Comparison of ENCODE assay signal across 8 cellular contexts in the genomic region with DNA sequence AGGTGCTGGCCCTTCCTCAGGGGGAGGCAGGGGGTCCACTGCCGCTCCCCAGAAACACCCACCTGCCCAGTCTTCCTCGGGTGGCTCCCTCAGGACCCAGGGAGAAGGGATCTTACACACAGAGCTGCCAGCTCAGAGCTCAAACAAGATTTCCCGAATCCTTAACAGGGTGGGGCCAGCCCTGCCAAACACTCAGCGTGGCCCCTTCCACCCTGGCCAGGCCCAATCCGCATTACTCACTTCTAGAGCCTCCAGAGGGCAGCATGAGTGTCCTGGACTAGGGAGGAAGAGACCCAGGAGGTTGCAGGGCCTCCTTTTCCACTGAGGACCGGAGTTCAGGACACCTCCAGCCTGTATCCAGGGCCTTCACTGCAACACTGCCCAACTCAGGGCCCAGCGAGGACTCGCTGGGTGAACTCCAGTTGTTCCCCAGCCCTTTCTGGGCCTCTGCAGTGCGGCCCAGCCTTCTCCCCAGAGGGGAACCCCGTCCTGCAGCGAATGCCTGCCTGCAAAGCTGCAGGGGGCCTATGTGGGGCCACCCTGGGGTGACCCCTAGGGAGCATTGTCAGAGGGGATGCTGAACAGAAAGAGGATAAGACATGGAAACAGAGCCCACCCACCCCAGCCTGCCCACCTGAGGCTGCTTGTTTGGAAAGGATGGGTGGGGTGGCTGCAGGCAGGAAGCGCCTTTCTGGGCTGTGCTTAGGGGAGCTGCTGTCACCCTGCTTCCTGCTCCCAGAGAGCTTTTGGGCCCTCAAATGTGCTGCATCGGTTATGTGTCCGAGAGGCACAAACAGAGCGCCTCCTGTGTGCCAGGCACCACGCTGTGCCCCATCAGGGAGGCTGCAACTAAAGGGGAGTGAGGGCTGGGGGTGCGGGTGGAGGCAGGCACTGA. TPM values are rescaled to one million over a fixed set of nuclear protein-coding genes. Genes with fewer than 3 reads are reported as not detected.
DNase-seq lines count a peak whose midpoint lies in the region; ATAC-seq, FAIRE-seq and TF ChIP-seq lines count a peak whose summit lies in the region.

No MANE protein-coding gene starts in this region.

- H3K4me1 ChIP-seq in endothelial cell of umbilical vein (ENCODE audit: control insufficient read depth, extremely low read depth, insufficient read depth, low read length): peaks cover 15% of the 10 kb centered on the region
- H3K4me1 ChIP-seq in neuronal stem cell (ENCODE audit: control insufficient read depth in 2 of 2, insufficient read depth in 1 of 2, low read depth in 1 of 2, low read length in 2 of 2): peaks cover 49 to 52% of the 10 kb centered on the region in 2 donors

- H3K9ac ChIP-seq in endothelial cell of umbilical vein (replicated peaks; ENCODE audit: extremely low read depth, insufficient read depth, low read length) (no peak overlapping the region), neuronal stem cell (ENCODE audit: low read depth, low read length, poor library complexity) (no peak overlapping the region)

- H3K4me3 ChIP-seq in GM06990 (replicated peaks; ENCODE audit: low read depth, low read length) (no peak overlapping the region), endothelial cell of umbilical vein (replicated peaks in 1 of 3; ENCODE audit: insufficient read depth in 1 of 3, low read depth in 1 of 3, low read length in 3 of 3) (no peak overlapping the region), neuronal stem cell (ENCODE audit: low read length in 2 of 2) (no peak overlapping the region)

- H3K27me3 ChIP-seq in GM06990 (replicated peaks; ENCODE audit: control insufficient read depth, insufficient read depth, low read length) (no peaks in the 10 kb centered on the region; the same call in 1 of the 2 replicates), endothelial cell of umbilical vein (ENCODE audit: control insufficient read depth in 2 of 2, insufficient read depth in 2 of 2, low read length in 2 of 2) (no peaks in the 10 kb centered on the region), neuronal stem cell (ENCODE audit: control insufficient read depth in 3 of 3, insufficient read depth in 3 of 3, low read depth in 1 of 3, low read length in 3 of 3) (no peaks in the 10 kb centered on the region)

- H2AK5ac ChIP-seq in neuronal stem cell (ENCODE audit: low read depth, low read length): peak overlapping the region; percentile 96

- peak; percentile 17 for TF ChIP-seq CTCF in GM06990 (IDR thresholded peaks at IDR 0.05; ENCODE audit: insufficient read depth, low read length, poor library complexity, severe bottlenecking)
- TF ChIP-seq CTCF in endothelial cell of umbilical vein (IDR thresholded peaks at IDR 0.05; ENCODE audit: extremely low read depth in 1 of 2, insufficient read depth in 1 of 2, low read depth in 1 of 2, low read length in 2 of 2): peak in 1 of 2 donors; percentile 13

- H3K14ac ChIP-seq in neuronal stem cell (ENCODE audit: low read length): no peak overlapping the region

- H2AFZ ChIP-seq in endothelial cell of umbilical vein (ENCODE audit: low read depth, low read length): no peak overlapping the region
- no peak overlapping the region for H2AFZ ChIP-seq in neuronal stem cell (ENCODE audit: low read length)

- peak overlapping the region; percentile 93 for H2BK15ac ChIP-seq in neuronal stem cell (ENCODE audit: low read length)

- POLR2A ChIA-PET in endothelial cell of umbilical vein (lab: Charles Lee): no interaction called here

- peak overlapping the region; percentile 15 for H3K4ac ChIP-seq in neuronal stem cell (ENCODE audit: low read length)

- no peaks in the 10 kb centered on the region for H3K9me1 ChIP-seq in endothelial cell of umbilical vein (replicated peaks; ENCODE audit: control insufficient read depth, extremely low read depth, insufficient read depth, low read length)

- dilution Hi-C loops in endothelial cell of umbilical vein (cut with MboI; ENCODE audit: extremely low pct_ligation_motif_present, low sequenced_read_pairs): no loop called here

- H3K36me3 ChIP-seq in GM06990 (ENCODE audit: control insufficient read depth, insufficient read depth, low read length): no peaks in the 10 kb centered on the region
- H3K36me3 ChIP-seq in endothelial cell of umbilical vein (ENCODE audit: control insufficient read depth in 2 of 2, extremely low read depth in 1 of 2, insufficient read depth in 2 of 2, low read length in 2 of 2): no peaks in the 10 kb centered on the region
- H3K36me3 ChIP-seq in neuronal stem cell (replicated peaks in 1 of 2; ENCODE audit: control insufficient read depth in 2 of 2, insufficient read depth in 2 of 2, low read length in 2 of 2): peaks cover 2 to 15% of the 10 kb centered on the region in 2 donors

- H2BK5ac ChIP-seq in neuronal stem cell (ENCODE audit: low read length): peak overlapping the region; percentile 35

- peak overlapping the region; percentile 17 for H3K23ac ChIP-seq in neuronal stem cell (ENCODE audit: low read depth, low read length, poor library complexity)

- no peak for TF ChIP-seq POLR2A in endothelial cell of umbilical vein (IDR thresholded peaks at IDR 0.05; ENCODE audit: low read depth, low read length)

- H3K79me2 ChIP-seq in endothelial cell of umbilical vein (ENCODE audit: control insufficient read depth, insufficient read depth, low read length): no peaks in the 10 kb centered on the region

- peak overlapping the region; percentile 51 for H2BK12ac ChIP-seq in neuronal stem cell (ENCODE audit: low read length)

- no TSS peak for BruUV-seq in endothelial cell of umbilical vein (replicated peaks; lab: Mats Ljungman, UMichigan)

- H3K18ac ChIP-seq in neuronal stem cell (ENCODE audit: low read length): peak overlapping the region; percentile 92

- no peaks in the 10 kb centered on the region for H3K9me3 ChIP-seq in endothelial cell of umbilical vein (replicated peaks; ENCODE audit: control insufficient read depth, insufficient read depth, low read length)
- H3K9me3 ChIP-seq in neuronal stem cell (replicated peaks in 1 of 2; ENCODE audit: control insufficient read depth in 2 of 2, insufficient read depth in 1 of 2, low read depth in 1 of 2, low read length in 2 of 2): no peaks in the 10 kb centered on the region

- no CpG with 5 or more reads among the region's 17 CpGs for WGBS in neuronal stem cell (ENCODE audit: extremely low coverage in 2 of 2, insufficient read length in 2 of 2, insufficient replicate concordance in 1 of 2), 2 donors

- CTCF ChIA-PET in endothelial cell of umbilical vein (lab: Charles Lee): interaction anchor here (1.0 to 6.1 kb wide), 9 partner anchors 8 to 111 kb away, joined by 3 to 52 read pairs (median 3); partner anchors contain the start of gene CCDC85C

- no peak overlapping the region for H2BK120ac ChIP-seq in neuronal stem cell (ENCODE audit: low read depth, low read length)

- no peak for ATAC-seq in GM19467 (IDR thresholded peaks at IDR 0.05; ENCODE audit: unreplicated experiment)

- H4K91ac ChIP-seq in neuronal stem cell (ENCODE audit: low read depth, low read length, poor library complexity): no peak overlapping the region

- H3K27ac ChIP-seq in endothelial cell of umbilical vein (ENCODE audit: insufficient read depth, low read depth, low read length) (no peak overlapping the region), neuronal stem cell (replicated peaks; ENCODE audit: low read length) (no peak overlapping the region)

- H3K4me2 ChIP-seq in endothelial cell of umbilical vein (ENCODE audit: insufficient read depth, low read length): no peak overlapping the region
- no peak overlapping the region for H3K4me2 ChIP-seq in neuronal stem cell (ENCODE audit: insufficient read depth, low read length, poor library complexity, severe bottlenecking)

- no peaks in the 10 kb centered on the region for H4K20me1 ChIP-seq in endothelial cell of umbilical vein (replicated peaks; ENCODE audit: control insufficient read depth, extremely low read depth, insufficient read depth, low read length)

- DNase-seq in GM06990 (ENCODE audit: extremely low read depth, insufficient read length) (no peak), NCI-H82 (lab: John Stamatoyannopoulos, UW) (peak; percentile 80), endothelial cell of umbilical vein (ENCODE audit: low read depth, low spot score) (peak; percentile 24), neuronal stem cell (ENCODE audit: low spot score) (no peak), pons (ENCODE audit: low spot score) (no peak), HT-29 (ENCODE audit: low spot score) (no peak)
- no peak for DNase-seq in central memory CD4-positive, alpha-beta T cell

- intact Hi-C loops in endothelial cell of umbilical vein (cut with micrococcal nuclease): loop anchor here (2.0 to 5.0 kb wide), 2 partner anchors 14 to 422 kb away; no protein-coding TSS in a partner anchor

- FAIRE-seq in endothelial cell of umbilical vein (lab: Jason Lieb, UNC): peak; percentile 42

- peaks cover 13% of the 10 kb centered on the region for H3K79me1 ChIP-seq in neuronal stem cell (ENCODE audit: low read depth, low read length)

- H4K8ac ChIP-seq in neuronal stem cell (ENCODE audit: low read depth, low read length): peak overlapping the region; percentile 27

TF ChIP-seq in endothelial cell of umbilical vein, 7 proteins besides CTCF, POLR2A, EP300 and RAD21 (continues in another document):
- no peak for TF ChIP-seq POLR2AphosphoS5 (IDR thresholded peaks at IDR 0.05; ENCODE audit: insufficient read depth, low read depth, low read length)

RNA-seq across cellular contexts. Expression of gene CCNK, which starts 43.8 kb away (rescaled TPM):
- total RNA-seq in endothelial cell of umbilical vein: 59.3 and 59.6 TPM in 2 replicates
- polyA plus RNA-seq in endothelial cell of umbilical vein: 5.8 and 11.9 TPM in 2 replicates
- polyA plus RNA-seq in endothelial cell of umbilical vein (2011; cell fraction: cytosol; rRNA removed): 16.6 and 18.5 TPM in 2 replicates
- polyA plus RNA-seq in endothelial cell of umbilical vein (2011; cell fraction: nucleus; rRNA removed): 32.5 and 33.8 TPM in 2 replicates
- polyA plus RNA-seq in endothelial cell of umbilical vein (2012): 45.7 and 63.8 TPM in 2 replicates
- polyA minus RNA-seq in endothelial cell of umbilical vein: 14.2 and 23.9 TPM in 2 replicates
- polyA minus RNA-seq in endothelial cell of umbilical vein (2011; cell fraction: cytosol; rRNA and poly(A)+ RNA removed): 15.0 TPM
- 34.0 and 45.9 TPM in 2 replicates for polyA minus RNA-seq in endothelial cell of umbilical vein (2011; cell fraction: nucleus; rRNA and poly(A)+ RNA removed)
- polyA plus RNA-seq in neuronal stem cell (2013, experiment 1 of 2): 65.7 TPM
- 63.4 TPM for polyA plus RNA-seq in neuronal stem cell (2013, experiment 2 of 2)
- total RNA-seq in HT-29 (2014; rRNA removed; shearing (Covaris generic)): 7.1 and 12.4 TPM in 2 replicates

RNA-seq across cellular contexts. Expression of gene SETD3, which starts 44.4 kb away (rescaled TPM):
- 51.9 and 53.1 TPM in 2 replicates for total RNA-seq in endothelial cell of umbilical vein
- polyA plus RNA-seq in endothelial cell of umbilical vein: 18.1 and 18.7 TPM in 2 replicates
- polyA plus RNA-seq in endothelial cell of umbilical vein (2011; cell fraction: cytosol; rRNA removed): 23.4 and 23.7 TPM in 2 replicates
- polyA plus RNA-seq in endothelial cell of umbilical vein (2011; cell fraction: nucleus; rRNA removed): 23.3 and 29.3 TPM in 2 replicates
- 38.7 and 46.1 TPM in 2 replicates for polyA plus RNA-seq in endothelial cell of umbilical vein (2012)
- 35.6 and 39.3 TPM in 2 replicates for polyA minus RNA-seq in endothelial cell of umbilical vein
- 52.2 TPM for polyA minus RNA-seq in endothelial cell of umbilical vein (2011; cell fraction: cytosol; rRNA and poly(A)+ RNA removed)
- 30.9 and 39.5 TPM in 2 replicates for polyA minus RNA-seq in endothelial cell of umbilical vein (2011; cell fraction: nucleus; rRNA and poly(A)+ RNA removed)
- 31.6 TPM for polyA plus RNA-seq in neuronal stem cell (2013, experiment 1 of 2)
- polyA plus RNA-seq in neuronal stem cell (2013, experiment 2 of 2): 33.6 TPM
- total RNA-seq in HT-29 (2014; rRNA removed; shearing (Covaris generic)): 24.8 and 26.3 TPM in 2 replicates

Comparison
In these comparisons a context has a peak if more than half of its experiments do, and no peak if none do; other contexts are left out.
1. DNase-seq: peak in NCI-H82 (single experiment) and endothelial cell of umbilical vein (single experiment); none in GM06990 (single experiment), neuronal stem cell (single experiment), pons (single experiment), central memory CD4-positive, alpha-beta T cell (single experiment) and HT-29 (single experiment).